ENCODE assay signal across 1 cellular context in genomic region chr14:77102154-77102553, GRCh38.
TF ChIP-seq lines count a peak whose summit lies in the region.

No MANE protein-coding gene starts in this region.

TF ChIP-seq in GM12878, 131 proteins besides CTCF, POLR2A, EP300 and RAD21:
- TF ChIP-seq EED (IDR thresholded peaks at IDR 0.05; ENCODE audit: low read depth): no peak
